1 cellular context compared by ENCODE assay signal in the genomic region with DNA sequence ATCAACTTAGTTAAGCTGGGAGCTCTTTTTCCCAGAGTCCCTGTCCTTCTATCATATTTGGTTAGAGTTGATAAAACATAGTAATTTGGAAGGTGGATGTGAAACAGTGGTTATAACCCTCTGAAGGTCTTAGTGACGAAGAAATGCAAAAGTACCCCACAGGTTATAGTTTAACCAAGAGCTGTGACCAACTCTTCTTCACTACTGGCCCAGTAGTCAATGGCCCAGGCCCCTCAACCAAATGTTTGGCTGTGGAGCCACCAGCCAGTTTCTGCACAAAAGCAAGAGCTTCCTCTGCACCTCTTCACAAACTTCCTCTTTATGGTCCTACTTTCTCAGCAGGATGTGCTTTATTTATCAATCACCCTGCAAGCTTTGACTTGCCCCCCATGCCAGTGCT.
TF ChIP-seq lines count a peak whose summit lies in the region.

No MANE protein-coding gene starts in this region.

TF ChIP-seq in WTC11, 78 proteins besides CTCF, POLR2A, EP300 and RAD21 (continued from another document):
- TF ChIP-seq, protein P1, sequence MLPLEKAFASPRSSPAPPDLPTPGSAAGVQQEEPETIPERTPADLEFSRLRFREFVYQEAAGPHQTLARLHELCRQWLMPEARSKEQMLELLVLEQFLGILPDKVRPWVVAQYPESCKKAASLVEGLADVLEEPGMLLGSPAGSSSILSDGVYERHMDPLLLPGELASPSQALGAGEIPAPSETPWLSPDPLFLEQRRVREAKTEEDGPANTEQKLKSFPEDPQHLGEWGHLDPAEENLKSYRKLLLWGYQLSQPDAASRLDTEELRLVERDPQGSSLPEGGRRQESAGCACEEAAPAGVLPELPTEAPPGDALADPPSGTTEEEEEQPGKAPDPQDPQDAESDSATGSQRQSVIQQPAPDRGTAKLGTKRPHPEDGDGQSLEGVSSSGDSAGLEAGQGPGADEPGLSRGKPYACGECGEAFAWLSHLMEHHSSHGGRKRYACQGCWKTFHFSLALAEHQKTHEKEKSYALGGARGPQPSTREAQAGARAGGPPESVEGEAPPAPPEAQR (CRISPR knock-in tag; IDR thresholded peaks at IDR 0.05), result no peak
- TF ChIP-seq RORB (CRISPR knock-in tag; IDR thresholded peaks at IDR 0.05), result no peak
- TF ChIP-seq, protein P2, sequence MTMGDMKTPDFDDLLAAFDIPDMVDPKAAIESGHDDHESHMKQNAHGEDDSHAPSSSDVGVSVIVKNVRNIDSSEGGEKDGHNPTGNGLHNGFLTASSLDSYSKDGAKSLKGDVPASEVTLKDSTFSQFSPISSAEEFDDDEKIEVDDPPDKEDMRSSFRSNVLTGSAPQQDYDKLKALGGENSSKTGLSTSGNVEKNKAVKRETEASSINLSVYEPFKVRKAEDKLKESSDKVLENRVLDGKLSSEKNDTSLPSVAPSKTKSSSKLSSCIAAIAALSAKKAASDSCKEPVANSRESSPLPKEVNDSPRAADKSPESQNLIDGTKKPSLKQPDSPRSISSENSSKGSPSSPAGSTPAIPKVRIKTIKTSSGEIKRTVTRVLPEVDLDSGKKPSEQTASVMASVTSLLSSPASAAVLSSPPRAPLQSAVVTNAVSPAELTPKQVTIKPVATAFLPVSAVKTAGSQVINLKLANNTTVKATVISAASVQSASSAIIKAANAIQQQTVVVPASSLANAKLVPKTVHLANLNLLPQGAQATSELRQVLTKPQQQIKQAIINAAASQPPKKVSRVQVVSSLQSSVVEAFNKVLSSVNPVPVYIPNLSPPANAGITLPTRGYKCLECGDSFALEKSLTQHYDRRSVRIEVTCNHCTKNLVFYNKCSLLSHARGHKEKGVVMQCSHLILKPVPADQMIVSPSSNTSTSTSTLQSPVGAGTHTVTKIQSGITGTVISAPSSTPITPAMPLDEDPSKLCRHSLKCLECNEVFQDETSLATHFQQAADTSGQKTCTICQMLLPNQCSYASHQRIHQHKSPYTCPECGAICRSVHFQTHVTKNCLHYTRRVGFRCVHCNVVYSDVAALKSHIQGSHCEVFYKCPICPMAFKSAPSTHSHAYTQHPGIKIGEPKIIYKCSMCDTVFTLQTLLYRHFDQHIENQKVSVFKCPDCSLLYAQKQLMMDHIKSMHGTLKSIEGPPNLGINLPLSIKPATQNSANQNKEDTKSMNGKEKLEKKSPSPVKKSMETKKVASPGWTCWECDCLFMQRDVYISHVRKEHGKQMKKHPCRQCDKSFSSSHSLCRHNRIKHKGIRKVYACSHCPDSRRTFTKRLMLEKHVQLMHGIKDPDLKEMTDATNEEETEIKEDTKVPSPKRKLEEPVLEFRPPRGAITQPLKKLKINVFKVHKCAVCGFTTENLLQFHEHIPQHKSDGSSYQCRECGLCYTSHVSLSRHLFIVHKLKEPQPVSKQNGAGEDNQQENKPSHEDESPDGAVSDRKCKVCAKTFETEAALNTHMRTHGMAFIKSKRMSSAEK (CRISPR knock-in tag; IDR thresholded peaks at IDR 0.05; ENCODE audit: borderline replicate concordance), result no peak
